Comparison of ENCODE assay signal across 10 cellular contexts in the genomic region with DNA sequence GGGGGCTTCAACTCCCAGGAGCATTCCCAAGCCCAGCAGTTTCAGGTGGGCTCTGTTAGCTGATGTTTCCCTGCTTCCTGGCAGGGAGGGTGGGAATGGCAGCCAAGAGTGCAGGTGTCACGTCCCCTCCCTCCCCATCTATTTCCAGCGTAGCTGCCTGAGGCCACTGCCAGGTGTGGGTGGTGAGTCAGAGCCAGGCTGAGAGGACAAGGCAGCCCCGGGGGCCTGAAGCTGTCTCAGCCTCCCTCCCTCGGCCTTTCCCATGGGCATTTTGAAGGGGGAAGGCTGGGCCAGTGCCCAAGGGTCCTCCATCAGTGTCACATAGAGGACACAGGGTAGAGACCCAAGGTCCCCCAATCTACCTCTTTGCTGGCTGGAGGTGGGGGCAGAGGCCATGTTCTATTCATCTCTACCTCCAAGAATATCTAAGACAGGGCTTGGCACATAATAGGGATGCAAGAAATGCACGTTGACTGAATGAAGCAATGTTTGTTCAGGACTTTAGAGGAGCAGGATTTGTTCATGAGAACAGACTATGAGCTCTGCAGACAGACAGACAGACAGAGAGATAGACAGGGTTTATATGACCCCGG. TPM values are rescaled to one million over a fixed set of nuclear protein-coding genes. Genes with fewer than 3 reads are reported as not detected.
A peak's percentile ranks its signal among the peaks of the same experiment; 100 is the strongest.
DNase-seq lines count a peak whose midpoint lies in the region; ATAC-seq, FAIRE-seq and TF ChIP-seq lines count a peak whose summit lies in the region.
"Had no signal": no experiment of that assay in that cellular context is flagged by ENCODE, and none has a peak within 500 bp of the region (broad histone marks: within the 10 kb centered on the region; RNA-seq: fewer than 3 reads in every experiment).

No MANE protein-coding gene starts in this region.

- peak overlapping the region; percentile 95 for H3K27ac ChIP-seq in BLaER1
- peak overlapping the region; percentile 93 for H3K27ac ChIP-seq in PC-9
- H3K27ac ChIP-seq in left lung: no peak overlapping the region

- CTCF ChIA-PET in PC-9 (lab: Charles Lee) (interaction anchor here (0.6 kb wide), 1 partner anchor 96 kb away, joined by 10 read pairs; no protein-coding TSS in a partner anchor), HEK293T (lab: Yijun Ruan, JAX) (no interaction called here)

- no peak overlapping the region for H2AFZ ChIP-seq in PC-9

- H3K9me3 ChIP-seq in BLaER1: no peaks in the 10 kb centered on the region
- no peaks in the 10 kb centered on the region for H3K9me3 ChIP-seq in PC-9 (ENCODE audit: insufficient read depth, low read depth)
- no peaks in the 10 kb centered on the region for H3K9me3 ChIP-seq in left lung

- H3K4me3 ChIP-seq in BLaER1: no peak overlapping the region; the same call in 1 of the 2 replicates
- H3K4me3 ChIP-seq in PC-9: no peak overlapping the region
- no peak overlapping the region for H3K4me3 ChIP-seq in left lung

- no peaks in the 10 kb centered on the region for H3K79me2 ChIP-seq in PC-9 (ENCODE audit: low read depth)

- no peak for TF ChIP-seq CTCF in PC-9 (conservative IDR thresholded peaks at IDR 0.05)
- TF ChIP-seq CTCF in left lung (IDR thresholded peaks at IDR 0.05): no peak

- no TSS peak for BruUV-seq in PC-9 (replicated peaks; lab: Mats Ljungman, UMichigan)

- H3K9me2 ChIP-seq in PC-9 (ENCODE audit: insufficient read depth): no peaks in the 10 kb centered on the region

- no peak for FAIRE-seq in H54 (lab: Jason Lieb, UNC)

- peak; percentile 68 for ATAC-seq in left lung

- no peaks in the 10 kb centered on the region for H3K27me3 ChIP-seq in BLaER1
- no peaks in the 10 kb centered on the region for H3K27me3 ChIP-seq in PC-9 (ENCODE audit: insufficient read depth, low read depth)
- no peaks in the 10 kb centered on the region for H3K27me3 ChIP-seq in left lung

- H3K9ac ChIP-seq in BLaER1: peak overlapping the region; percentile 75

- intact Hi-C loops in PC-9 (cut with micrococcal nuclease; ENCODE audit: unreplicated experiment) (loop anchor here (1.0 to 5.0 kb wide), 3 partner anchors 17 to 39 kb away; a partner anchor contains a TSS), left lung (cut with DNase I) (no loop called here), head of caudate nucleus (cut with DNase I) (no loop called here)

- no peak for TF ChIP-seq POLR2A in H54 (IDR thresholded peaks at IDR 0.05; ENCODE audit: low read depth, low read length)

- H3K4me2 ChIP-seq in BLaER1 (peak overlapping the region; percentile 84), PC-9 (peak overlapping the region; percentile 35)

- no peaks in the 10 kb centered on the region for H4K20me1 ChIP-seq in BLaER1
- H4K20me1 ChIP-seq in PC-9 (ENCODE audit: insufficient read depth): no peaks in the 10 kb centered on the region

- H3K36me3 ChIP-seq in BLaER1 (no peaks in the 10 kb centered on the region), PC-9 (ENCODE audit: low read depth) (no peaks in the 10 kb centered on the region), left lung (no peaks in the 10 kb centered on the region)

- peaks cover 100% of the 10 kb centered on the region for H3K4me1 ChIP-seq in BLaER1
- H3K4me1 ChIP-seq in PC-9 (replicated peaks; ENCODE audit: insufficient read depth): peaks cover 58% of the 10 kb centered on the region
- H3K4me1 ChIP-seq in left lung: peaks cover 0 to 8% of the 10 kb centered on the region in 2 donors

- peaks cover 38% of the 10 kb centered on the region for H3F3A ChIP-seq in PC-9 (ENCODE audit: insufficient read depth, low read depth)

- POLR2A ChIA-PET in PC-9 (lab: Charles Lee; ENCODE audit: unreplicated experiment) (interaction anchor here (0.5 to 1.0 kb wide), 3 partner anchors 16 to 39 kb away, joined by 3 to 14 read pairs (median 3); no protein-coding TSS in a partner anchor), HEK293T (lab: Yijun Ruan, JAX) (interaction anchor here (0.8 to 1.5 kb wide), 3 partner anchors 34 to 98 kb away, joined by 3 to 10 read pairs (median 4); a partner anchor contains a TSS)

- peak; percentile 23 for DNase-seq in H54 (ENCODE audit: insufficient read length, low spot score)
- peak; percentile 88 to 90 for DNase-seq in PC-9
- no peak for DNase-seq in left lung
- no peak for DNase-seq in head of caudate nucleus
- DNase-seq in central memory CD4-positive, alpha-beta T cell: no peak
- no peak for DNase-seq in cortex of kidney (lab: John Stamatoyannopoulos, UW)
- DNase-seq in HEK293T (ENCODE audit: extremely low spot score): no peak
- DNase-seq: activated naive CD4-positive, alpha-beta T cell treated with anti-CD3 and anti-CD28 coated beads, Interleukin-2, amount 10 ng/mL, durations not matched to agents 7 days and 5 days; OCI-M1 had no signal

TF ChIP-seq in HEK293T, 16 proteins besides CTCF, POLR2A, EP300 and RAD21:
- TF ChIP-seq BHLHE40 (IDR thresholded peaks at IDR 0.05; ENCODE audit: borderline replicate concordance): no peak
- no peak for TF ChIP-seq ZNF384 (IDR thresholded peaks at IDR 0.05)
TF ChIP-seq in HEK293T: peak in this region for 0.

RNA-seq across cellular contexts. Expression of a gene that starts 34.4 kb away (rescaled TPM):
- total RNA-seq in PC-9 (2021) (10.4 and 24.7 TPM in 2 replicates), left lung (100 to 1,000 TPM; 125 to 129 TPM)

Comparison
In these comparisons a context has a peak if more than half of its experiments do, and no peak if none do; other contexts are left out.
1. H3K27ac ChIP-seq: peak in BLaER1 (single experiment) and PC-9 (single experiment); none in left lung (0 of 2).
2. DNase-seq: peak in H54 (single experiment) and PC-9 (2 of 2); none in left lung (0 of 2), head of caudate nucleus (0 of 42), central memory CD4-positive, alpha-beta T cell (single experiment), cortex of kidney (single experiment) and HEK293T (single experiment).